Comparison of ENCODE assay signal across 16 cellular contexts in genomic region chr9:21998026-21998425, GRCh38. TPM values are rescaled to one million over a fixed set of nuclear protein-coding genes. Genes with fewer than 3 reads are reported as not detected.
A peak's percentile ranks its signal among the peaks of the same experiment; 100 is the strongest.
DNase-seq lines count a peak whose midpoint lies in the region; ATAC-seq and TF ChIP-seq lines count a peak whose summit lies in the region.
"Had no signal": no experiment of that assay in that cellular context is flagged by ENCODE, and none has a peak within 500 bp of the region (broad histone marks: within the 10 kb centered on the region; RNA-seq: fewer than 3 reads in every experiment).

No MANE protein-coding gene starts in this region.

- H3K36me3 Mint-ChIP-seq in CD4-positive, alpha-beta T cell (ENCODE audit: low read depth), result peaks cover 10% of the 10 kb centered on the region

- no peak overlapping the region for H4K8ac ChIP-seq in mesenchymal stem cell (ENCODE audit: low read length)

- H3K9ac ChIP-seq in HUES48 (ENCODE audit: low read depth, low read length) (no peak overlapping the region), PC-3 (ENCODE audit: low read length) (no peak overlapping the region), mesenchymal stem cell (ENCODE audit: low read length) (no peak overlapping the region)
- H3K9ac ChIP-seq: BLaER1 had no signal

- no CpG with 5 or more reads among the region's 2 CpGs for WGBS in mesenchymal stem cell

- H3K4ac ChIP-seq in mesenchymal stem cell (ENCODE audit: low read depth in 1 of 2, low read length in 2 of 2), result no peak overlapping the region

- no peak overlapping the region for H3K27ac Mint-ChIP-seq in CD4-positive, alpha-beta T cell

- no peak overlapping the region for H3K23ac ChIP-seq in mesenchymal stem cell (ENCODE audit: low read length in 2 of 2)

- H2BK120ac ChIP-seq in mesenchymal stem cell (ENCODE audit: low read depth, low read length), result no peak overlapping the region

- H2BK15ac ChIP-seq in mesenchymal stem cell (ENCODE audit: low read depth, poor library complexity, severe bottlenecking), result no peak overlapping the region

- POLR2A ChIA-PET in CD4-positive, alpha-beta T cell (lab: Charles Lee), result interaction anchor here (0.9 kb wide), 1 partner anchor 9 kb away, joined by 3 read pairs; no protein-coding TSS in a partner anchor
- POLR2A ChIA-PET in PC-3 (lab: Charles Lee; ENCODE audit: unreplicated experiment), result no interaction called here

- TF ChIP-seq CTCF in CD4-positive, alpha-beta T cell (IDR thresholded peaks at IDR 0.05), result no peak
- TF ChIP-seq CTCF in PC-3 (conservative IDR thresholded peaks at IDR 0.05; ENCODE audit: low read depth, low read length), result no peak

- H3K4me1 ChIP-seq in HUES48 (ENCODE audit: control insufficient read depth, insufficient read depth, low read length) (peaks cover 39% of the 10 kb centered on the region), PC-3 (ENCODE audit: insufficient read depth, low read length) (peaks cover 22% of the 10 kb centered on the region), mesenchymal stem cell (ENCODE audit: control insufficient read depth, insufficient read depth, low read depth, low read length) (peaks cover 7% of the 10 kb centered on the region)

- H3K4me3 ChIP-seq in HUES48 (ENCODE audit: low read depth, low read length) (no peak overlapping the region), PC-3 (ENCODE audit: low read length) (no peak overlapping the region), mesenchymal stem cell (ENCODE audit: insufficient read depth in 1 of 2, low read depth in 1 of 2, low read length in 2 of 2) (no peak overlapping the region)
- H3K4me3 ChIP-seq: BLaER1, GM12878 had no signal

- no peak overlapping the region for H3K27ac ChIP-seq in CD4-positive, alpha-beta T cell (ENCODE audit: low read depth, low read length)
- H3K27ac ChIP-seq in HUES48 (ENCODE audit: low read depth, low read length) (peak overlapping the region; percentile 13), PC-3 (ENCODE audit: low read length) (no peak overlapping the region), mesenchymal stem cell (ENCODE audit: low read length, poor library complexity, severe bottlenecking) (no peak overlapping the region)
- H3K27ac ChIP-seq: BLaER1 had no signal

- H3F3A ChIP-seq in PC-3 (ENCODE audit: low read length, unreplicated experiment), result no peaks in the 10 kb centered on the region

- no peak for DNase-seq in CD4-positive, alpha-beta T cell
- no peak for DNase-seq in PC-3
- no peak for DNase-seq in mesenchymal stem cell
- no peak for DNase-seq in activated gamma-delta T cell (lab: John Stamatoyannopoulos, UW)
- no peak for DNase-seq in NCI-H1105 treated with DMSO at 0.1 percent for 48 hours (lab: John Stamatoyannopoulos, UW)
- DNase-seq: 8988T, AML-193, DMS 273 treated with DMSO at 0.1 percent for 48 hours, IMR-90 had no signal

- peak overlapping the region; percentile 14 for H3K4me3 Mint-ChIP-seq in CD4-positive, alpha-beta T cell

- H3K18ac ChIP-seq in mesenchymal stem cell (ENCODE audit: low read depth in 1 of 2, low read length in 2 of 2), result no peak overlapping the region

- H3K4me2 ChIP-seq in PC-3 (ENCODE audit: low read length) (0 out of 2 replicates have a peak overlapping the region, but pooled peaks have one; percentile 4), mesenchymal stem cell (ENCODE audit: low read length, poor library complexity, severe bottlenecking) (peak overlapping the region; percentile 11)
- H3K4me2 ChIP-seq: BLaER1 had no signal

- no peak overlapping the region for H4K91ac ChIP-seq in mesenchymal stem cell (ENCODE audit: low read length)

- H2AK5ac ChIP-seq in mesenchymal stem cell (ENCODE audit: low read length, severe bottlenecking), result no peak overlapping the region

- CTCF ChIA-PET in CD4-positive, alpha-beta T cell (lab: Charles Lee), result interaction anchor here (1.0 kb wide), 1 partner anchor 11 kb away, joined by 3 read pairs; no protein-coding TSS in a partner anchor
- CTCF ChIA-PET in PC-3 (lab: Charles Lee), result no interaction called here

- no peak overlapping the region for H2BK12ac ChIP-seq in mesenchymal stem cell (ENCODE audit: low read length in 2 of 2)

- H3K79me2 ChIP-seq in PC-3 (ENCODE audit: low read length), result peaks cover 87% of the 10 kb centered on the region

- H3K9me2 ChIP-seq in PC-3 (replicated peaks; ENCODE audit: low read length), result no peaks in the 10 kb centered on the region

- H3K79me1 ChIP-seq in mesenchymal stem cell (replicated peaks; ENCODE audit: low read length, poor library complexity, severe bottlenecking), result peaks cover 11% of the 10 kb centered on the region

- H3K9me3 ChIP-seq in CD4-positive, alpha-beta T cell (ENCODE audit: control insufficient read depth, low read length), result no peaks in the 10 kb centered on the region
- H3K9me3 ChIP-seq in HUES48 (ENCODE audit: control insufficient read depth, insufficient read depth, low read length) (no peaks in the 10 kb centered on the region), PC-3 (ENCODE audit: low read length) (no peaks in the 10 kb centered on the region), mesenchymal stem cell (ENCODE audit: control insufficient read depth, low read length) (no peaks in the 10 kb centered on the region)
- H3K9me3 ChIP-seq: BLaER1 had no signal

- peaks cover 11% of the 10 kb centered on the region for H3K4me1 Mint-ChIP-seq in CD4-positive, alpha-beta T cell (ENCODE audit: low read depth)

- peaks cover 23% of the 10 kb centered on the region for H3K27me3 ChIP-seq in CD4-positive, alpha-beta T cell (ENCODE audit: control insufficient read depth, insufficient read depth, low read length)
- H3K27me3 ChIP-seq in HUES48 (ENCODE audit: control insufficient read depth, insufficient read depth, low read length) (peaks cover 96% of the 10 kb centered on the region), PC-3 (ENCODE audit: low read length) (no peaks in the 10 kb centered on the region), mesenchymal stem cell (ENCODE audit: control insufficient read depth in 1 of 2, insufficient read depth in 1 of 2, low read length in 2 of 2) (no peaks in the 10 kb centered on the region)

- ATAC-seq in CD4-positive, alpha-beta T cell (ENCODE audit: poor library complexity), result no peak
- ATAC-seq in PC-3 (no peak), HG02678 (IDR thresholded peaks at IDR 0.05; ENCODE audit: unreplicated experiment) (no peak)
- ATAC-seq: GM12878, HCT116 had no signal

- H3K27me3 Mint-ChIP-seq in CD4-positive, alpha-beta T cell, result peaks cover 64% of the 10 kb centered on the region

- H4K20me1 ChIP-seq in PC-3 (ENCODE audit: low read length), result 0 out of 2 replicates have a peak, but pooled peaks cover under 1% of the 10 kb centered on the region

- H3K36me3 ChIP-seq in HUES48 (ENCODE audit: control insufficient read depth, insufficient read depth, low read length) (no peaks in the 10 kb centered on the region), PC-3 (ENCODE audit: low read depth, low read length) (no peaks in the 10 kb centered on the region), mesenchymal stem cell (ENCODE audit: control insufficient read depth in 1 of 2, insufficient read depth in 2 of 2, low read depth in 1 of 2, low read length in 2 of 2) (peaks cover 0 to 4% of the 10 kb centered on the region in 2 experiments)
- H3K36me3 ChIP-seq: BLaER1 had no signal

- H2AFZ ChIP-seq in PC-3 (ENCODE audit: low read length) (no peak overlapping the region), mesenchymal stem cell (ENCODE audit: low read depth, low read length) (no peak overlapping the region)

- intact Hi-C loops in CD4-positive, alpha-beta T cell (cut with DNase I, micrococcal nuclease), result no loop called here
- intact Hi-C loops in PC-3 (cut with micrococcal nuclease), result loop anchor here (10.0 kb wide), 1 partner anchor 447 kb away; the partner anchor contains the start of gene DMRTA1

- no peaks in the 10 kb centered on the region for H3K9me3 Mint-ChIP-seq in CD4-positive, alpha-beta T cell

- no peak overlapping the region for H3K14ac ChIP-seq in mesenchymal stem cell (ENCODE audit: low read length in 2 of 2)

- no TSS peak for BruUV-seq in PC-3 (replicated peaks; lab: Mats Ljungman, UMichigan)

- no peak overlapping the region for H2BK5ac ChIP-seq in mesenchymal stem cell (ENCODE audit: low read depth, low read length, poor library complexity, severe bottlenecking)

RNA-seq across cellular contexts. Expression of gene CDKN2B-AS1, which starts 3.4 kb away (rescaled TPM):
- total RNA-seq in CD4-positive, alpha-beta T cell, result under 1 TPM; 0.25 to 0.30 TPM
- 0.40 and 2.0 TPM in 2 replicates for total RNA-seq in PC-3 (2014; rRNA removed)
- polyA plus RNA-seq in mesenchymal stem cell (2013, experiment 1 of 2), result 1.4 TPM
- 1.9 TPM for polyA plus RNA-seq in mesenchymal stem cell (2013, experiment 2 of 2)
- total RNA-seq: G401, H4 had no signal

RNA-seq across cellular contexts. Expression of gene CDKN2A, which starts 3.8 kb away (rescaled TPM):
- total RNA-seq in CD4-positive, alpha-beta T cell, result under 1 TPM; 0.71 to 0.89 TPM
- 273 and 293 TPM in 2 replicates for total RNA-seq in PC-3 (2014; rRNA removed)
- 82.9 TPM for polyA plus RNA-seq in mesenchymal stem cell (2013, experiment 1 of 2)
- 83.8 TPM for polyA plus RNA-seq in mesenchymal stem cell (2013, experiment 2 of 2)

RNA-seq across cellular contexts. Expression of gene CDKN2B, which starts 11.1 kb away (rescaled TPM):
- total RNA-seq in CD4-positive, alpha-beta T cell, result not detected
- total RNA-seq in PC-3 (2014; rRNA removed), result 32.2 and 32.7 TPM in 2 replicates
- polyA plus RNA-seq in mesenchymal stem cell (2013, experiment 1 of 2), result 36.2 TPM
- 34.9 TPM for polyA plus RNA-seq in mesenchymal stem cell (2013, experiment 2 of 2)
- total RNA-seq: H4 had no signal

Comparison
In these comparisons a context has a peak if more than half of its experiments do, and no peak if none do; other contexts are left out.
1. RNA of gene CDKN2A, which starts 3.8 kb away (total RNA-seq): 273 to 293 TPM in PC-3; 0.71 to 0.89 TPM in CD4-positive, alpha-beta T cell; every median in the first group is over 100 times any median in the second.
2. RNA of gene CDKN2B, which starts 11.1 kb away (total RNA-seq): 32.2 to 32.7 TPM in PC-3; not detected in CD4-positive, alpha-beta T cell; every median in the first group is over 10 times any median in the second.